Comparison of ENCODE assay signal across 1 cellular context in genomic region chr6:7909323-7910276, GRCh38.
TF ChIP-seq lines count a peak whose summit lies in the region.

No MANE protein-coding gene starts in this region.

TF ChIP-seq in HepG2, 621 proteins besides CTCF, POLR2A, EP300 and RAD21 (continued from another document and continues in another):
- TF ChIP-seq, protein P1, sequence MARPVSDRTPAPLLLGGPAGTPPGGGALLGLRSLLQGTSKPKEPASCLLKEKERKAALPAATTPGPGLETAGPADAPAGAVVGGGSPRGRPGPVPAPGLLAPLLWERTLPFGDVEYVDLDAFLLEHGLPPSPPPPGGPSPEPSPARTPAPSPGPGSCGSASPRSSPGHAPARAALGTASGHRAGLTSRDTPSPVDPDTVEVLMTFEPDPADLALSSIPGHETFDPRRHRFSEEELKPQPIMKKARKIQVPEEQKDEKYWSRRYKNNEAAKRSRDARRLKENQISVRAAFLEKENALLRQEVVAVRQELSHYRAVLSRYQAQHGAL (CRISPR knock-in tag; IDR thresholded peaks at IDR 0.05; ENCODE audit: not compliant biosample characterization) = no peak
- TF ChIP-seq ZNF660 (CRISPR knock-in tag; IDR thresholded peaks at IDR 0.05; ENCODE audit: borderline replicate concordance, low read depth) = no peak
- TF ChIP-seq ZEB1 (IDR thresholded peaks at IDR 0.05; ENCODE audit: insufficient replicate concordance, low read depth) = no peak
- no peak for TF ChIP-seq CENPX (CRISPR knock-in tag; IDR thresholded peaks at IDR 0.05)
- TF ChIP-seq, protein P2, sequence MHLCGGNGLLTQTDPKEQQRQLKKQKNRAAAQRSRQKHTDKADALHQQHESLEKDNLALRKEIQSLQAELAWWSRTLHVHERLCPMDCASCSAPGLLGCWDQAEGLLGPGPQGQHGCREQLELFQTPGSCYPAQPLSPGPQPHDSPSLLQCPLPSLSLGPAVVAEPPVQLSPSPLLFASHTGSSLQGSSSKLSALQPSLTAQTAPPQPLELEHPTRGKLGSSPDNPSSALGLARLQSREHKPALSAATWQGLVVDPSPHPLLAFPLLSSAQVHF (CRISPR knock-in tag; IDR thresholded peaks at IDR 0.05) = peak; percentile 86
- TF ChIP-seq ZIK1 (CRISPR knock-in tag; IDR thresholded peaks at IDR 0.05; ENCODE audit: borderline replicate concordance, low read depth) = peak; percentile 94
- TF ChIP-seq, protein P3, sequence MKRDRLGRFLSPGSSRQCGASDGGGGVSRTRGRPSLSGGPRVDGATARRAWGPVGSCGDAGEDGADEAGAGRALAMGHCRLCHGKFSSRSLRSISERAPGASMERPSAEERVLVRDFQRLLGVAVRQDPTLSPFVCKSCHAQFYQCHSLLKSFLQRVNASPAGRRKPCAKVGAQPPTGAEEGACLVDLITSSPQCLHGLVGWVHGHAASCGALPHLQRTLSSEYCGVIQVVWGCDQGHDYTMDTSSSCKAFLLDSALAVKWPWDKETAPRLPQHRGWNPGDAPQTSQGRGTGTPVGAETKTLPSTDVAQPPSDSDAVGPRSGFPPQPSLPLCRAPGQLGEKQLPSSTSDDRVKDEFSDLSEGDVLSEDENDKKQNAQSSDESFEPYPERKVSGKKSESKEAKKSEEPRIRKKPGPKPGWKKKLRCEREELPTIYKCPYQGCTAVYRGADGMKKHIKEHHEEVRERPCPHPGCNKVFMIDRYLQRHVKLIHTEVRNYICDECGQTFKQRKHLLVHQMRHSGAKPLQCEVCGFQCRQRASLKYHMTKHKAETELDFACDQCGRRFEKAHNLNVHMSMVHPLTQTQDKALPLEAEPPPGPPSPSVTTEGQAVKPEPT (CRISPR knock-in tag; IDR thresholded peaks at IDR 0.05; ENCODE audit: low read depth) = peak; percentile 66; the same call in 1 of the 2 replicates
- TF ChIP-seq RERE (CRISPR knock-in tag; IDR thresholded peaks at IDR 0.05; ENCODE audit: low read depth) = no peak; the same call in 1 of the 2 replicates
- peak; percentile 95 for TF ChIP-seq SAP130 (CRISPR knock-in tag; IDR thresholded peaks at IDR 0.05; ENCODE audit: low read depth)
- no peak; the same call in 1 of the 2 replicates for TF ChIP-seq DNMT1 (CRISPR knock-in tag; IDR thresholded peaks at IDR 0.05)
- TF ChIP-seq NFATC3 (CRISPR knock-in tag; IDR thresholded peaks at IDR 0.05) = peak; percentile 72; the same call in 1 of the 2 replicates
- no peak for TF ChIP-seq JUN (CRISPR knock-in tag; IDR thresholded peaks at IDR 0.05)
- TF ChIP-seq ZNF335 (CRISPR knock-in tag; IDR thresholded peaks at IDR 0.05) = no peak
- peak; percentile 62 for TF ChIP-seq ISL2 (CRISPR knock-in tag; IDR thresholded peaks at IDR 0.05)
- peak; percentile 95 for TF ChIP-seq TMF1 (CRISPR knock-in tag; IDR thresholded peaks at IDR 0.05; ENCODE audit: low read depth)
- no peak for TF ChIP-seq NFYC (CRISPR knock-in tag; IDR thresholded peaks at IDR 0.05)
- no peak; the same call in 1 of the 2 replicates for TF ChIP-seq ZBTB20 (CRISPR knock-in tag; IDR thresholded peaks at IDR 0.05; ENCODE audit: borderline replicate concordance, low read depth)
- TF ChIP-seq ZMAT5 (CRISPR knock-in tag; IDR thresholded peaks at IDR 0.05; ENCODE audit: borderline replicate concordance, low read depth) = no peak
- TF ChIP-seq, protein P4, sequence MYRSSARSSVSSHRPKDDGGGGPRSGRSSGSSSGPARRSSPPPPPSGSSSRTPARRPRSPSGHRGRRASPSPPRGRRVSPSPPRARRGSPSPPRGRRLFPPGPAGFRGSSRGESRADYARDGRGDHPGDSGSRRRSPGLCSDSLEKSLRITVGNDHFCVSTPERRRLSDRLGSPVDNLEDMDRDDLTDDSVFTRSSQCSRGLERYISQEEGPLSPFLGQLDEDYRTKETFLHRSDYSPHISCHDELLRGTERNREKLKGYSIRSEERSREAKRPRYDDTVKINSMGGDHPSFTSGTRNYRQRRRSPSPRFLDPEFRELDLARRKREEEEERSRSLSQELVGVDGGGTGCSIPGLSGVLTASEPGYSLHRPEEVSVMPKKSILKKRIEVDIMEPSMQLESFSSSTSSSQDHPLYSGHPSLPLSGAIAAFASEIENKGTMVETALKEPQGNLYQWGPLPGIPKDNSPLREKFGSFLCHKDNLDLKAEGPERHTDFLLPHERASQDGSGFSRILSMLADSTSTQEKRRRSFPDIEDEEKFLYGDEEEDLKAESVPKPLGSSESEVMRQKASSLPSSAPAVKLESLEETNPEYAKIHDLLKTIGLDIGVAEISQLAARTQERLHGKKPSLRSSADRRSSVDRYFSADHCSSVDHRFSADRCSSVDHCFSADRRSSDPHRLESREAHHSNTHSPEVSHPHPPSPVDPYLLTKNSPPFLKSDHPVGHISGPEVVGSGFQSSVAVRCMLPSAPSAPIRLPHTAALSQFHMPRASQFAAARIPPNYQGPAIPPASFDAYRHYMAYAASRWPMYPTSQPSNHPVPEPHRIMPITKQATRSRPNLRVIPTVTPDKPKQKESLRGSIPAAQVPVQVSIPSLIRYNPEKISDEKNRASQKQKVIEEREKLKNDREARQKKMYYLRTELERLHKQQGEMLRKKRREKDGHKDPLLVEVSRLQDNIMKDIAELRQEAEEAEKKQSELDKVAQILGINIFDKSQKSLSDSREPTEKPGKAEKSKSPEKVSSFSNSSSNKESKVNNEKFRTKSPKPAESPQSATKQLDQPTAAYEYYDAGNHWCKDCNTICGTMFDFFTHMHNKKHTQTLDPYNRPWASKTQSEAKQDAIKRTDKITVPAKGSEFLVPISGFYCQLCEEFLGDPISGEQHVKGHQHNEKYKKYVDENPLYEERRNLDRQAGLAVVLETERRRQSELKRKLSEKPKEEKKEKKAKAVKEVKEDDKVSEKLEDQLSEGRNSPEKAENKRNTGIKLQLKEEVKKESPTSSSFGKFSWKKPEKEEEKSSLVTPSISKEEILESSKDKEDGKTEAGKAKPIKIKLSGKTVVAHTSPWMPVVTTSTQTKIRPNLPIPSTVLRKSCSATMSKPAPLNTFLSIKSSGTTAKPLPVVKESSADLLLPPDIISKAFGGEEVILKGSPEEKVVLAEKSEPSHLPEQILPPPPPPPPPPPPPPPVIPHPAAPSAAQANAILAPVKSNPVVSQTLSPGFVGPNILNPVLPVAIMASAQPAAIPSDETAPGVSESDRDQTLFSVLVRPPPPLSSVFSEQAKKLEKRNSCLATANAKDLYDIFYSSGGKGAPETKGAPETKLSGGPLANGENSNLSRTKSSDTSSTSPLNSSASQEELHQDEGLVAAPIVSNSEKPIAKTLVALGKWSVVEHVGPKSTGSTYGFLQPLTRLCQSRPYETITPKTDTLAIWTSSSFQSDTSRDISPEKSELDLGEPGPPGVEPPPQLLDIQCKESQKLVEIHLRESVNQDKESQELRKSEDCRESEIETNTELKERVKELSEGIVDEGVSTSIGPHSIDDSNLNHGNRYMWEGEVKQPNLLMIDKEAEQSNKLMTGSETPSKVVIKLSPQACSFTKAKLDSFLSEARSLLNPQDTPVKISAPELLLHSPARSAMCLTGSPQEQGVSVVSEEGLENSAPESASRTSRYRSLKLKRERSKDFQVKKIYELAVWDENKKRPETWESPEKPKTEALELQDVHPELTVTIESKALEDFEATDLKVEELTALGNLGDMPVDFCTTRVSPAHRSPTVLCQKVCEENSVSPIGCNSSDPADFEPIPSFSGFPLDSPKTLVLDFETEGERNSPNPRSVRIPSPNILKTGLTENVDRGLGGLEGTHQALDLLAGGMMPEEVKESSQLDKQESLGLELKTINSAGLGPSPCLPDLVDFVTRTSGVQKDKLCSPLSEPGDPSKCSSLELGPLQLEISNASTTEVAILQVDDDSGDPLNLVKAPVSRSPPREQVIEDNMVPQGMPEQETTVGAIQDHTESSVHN (CRISPR knock-in tag; IDR thresholded peaks at IDR 0.05) = no peak
- peak; percentile 79 for TF ChIP-seq HDAC2 (CRISPR knock-in tag; IDR thresholded peaks at IDR 0.05)
- TF ChIP-seq FOSL2 (CRISPR knock-in tag; IDR thresholded peaks at IDR 0.05) = peak; percentile 38; the same call in 1 of the 2 replicates
- peak; percentile 92; the same call in 1 of the 2 replicates for TF ChIP-seq ZNF878 (CRISPR knock-in tag; IDR thresholded peaks at IDR 0.05)
- no peak for TF ChIP-seq SCMH1 (CRISPR knock-in tag; IDR thresholded peaks at IDR 0.05; ENCODE audit: borderline replicate concordance)
- peak; percentile 82 for TF ChIP-seq ZNF792 (CRISPR knock-in tag; IDR thresholded peaks at IDR 0.05)
- TF ChIP-seq PAWR (CRISPR knock-in tag; IDR thresholded peaks at IDR 0.05; ENCODE audit: borderline replicate concordance) = no peak
- TF ChIP-seq, protein P5, sequence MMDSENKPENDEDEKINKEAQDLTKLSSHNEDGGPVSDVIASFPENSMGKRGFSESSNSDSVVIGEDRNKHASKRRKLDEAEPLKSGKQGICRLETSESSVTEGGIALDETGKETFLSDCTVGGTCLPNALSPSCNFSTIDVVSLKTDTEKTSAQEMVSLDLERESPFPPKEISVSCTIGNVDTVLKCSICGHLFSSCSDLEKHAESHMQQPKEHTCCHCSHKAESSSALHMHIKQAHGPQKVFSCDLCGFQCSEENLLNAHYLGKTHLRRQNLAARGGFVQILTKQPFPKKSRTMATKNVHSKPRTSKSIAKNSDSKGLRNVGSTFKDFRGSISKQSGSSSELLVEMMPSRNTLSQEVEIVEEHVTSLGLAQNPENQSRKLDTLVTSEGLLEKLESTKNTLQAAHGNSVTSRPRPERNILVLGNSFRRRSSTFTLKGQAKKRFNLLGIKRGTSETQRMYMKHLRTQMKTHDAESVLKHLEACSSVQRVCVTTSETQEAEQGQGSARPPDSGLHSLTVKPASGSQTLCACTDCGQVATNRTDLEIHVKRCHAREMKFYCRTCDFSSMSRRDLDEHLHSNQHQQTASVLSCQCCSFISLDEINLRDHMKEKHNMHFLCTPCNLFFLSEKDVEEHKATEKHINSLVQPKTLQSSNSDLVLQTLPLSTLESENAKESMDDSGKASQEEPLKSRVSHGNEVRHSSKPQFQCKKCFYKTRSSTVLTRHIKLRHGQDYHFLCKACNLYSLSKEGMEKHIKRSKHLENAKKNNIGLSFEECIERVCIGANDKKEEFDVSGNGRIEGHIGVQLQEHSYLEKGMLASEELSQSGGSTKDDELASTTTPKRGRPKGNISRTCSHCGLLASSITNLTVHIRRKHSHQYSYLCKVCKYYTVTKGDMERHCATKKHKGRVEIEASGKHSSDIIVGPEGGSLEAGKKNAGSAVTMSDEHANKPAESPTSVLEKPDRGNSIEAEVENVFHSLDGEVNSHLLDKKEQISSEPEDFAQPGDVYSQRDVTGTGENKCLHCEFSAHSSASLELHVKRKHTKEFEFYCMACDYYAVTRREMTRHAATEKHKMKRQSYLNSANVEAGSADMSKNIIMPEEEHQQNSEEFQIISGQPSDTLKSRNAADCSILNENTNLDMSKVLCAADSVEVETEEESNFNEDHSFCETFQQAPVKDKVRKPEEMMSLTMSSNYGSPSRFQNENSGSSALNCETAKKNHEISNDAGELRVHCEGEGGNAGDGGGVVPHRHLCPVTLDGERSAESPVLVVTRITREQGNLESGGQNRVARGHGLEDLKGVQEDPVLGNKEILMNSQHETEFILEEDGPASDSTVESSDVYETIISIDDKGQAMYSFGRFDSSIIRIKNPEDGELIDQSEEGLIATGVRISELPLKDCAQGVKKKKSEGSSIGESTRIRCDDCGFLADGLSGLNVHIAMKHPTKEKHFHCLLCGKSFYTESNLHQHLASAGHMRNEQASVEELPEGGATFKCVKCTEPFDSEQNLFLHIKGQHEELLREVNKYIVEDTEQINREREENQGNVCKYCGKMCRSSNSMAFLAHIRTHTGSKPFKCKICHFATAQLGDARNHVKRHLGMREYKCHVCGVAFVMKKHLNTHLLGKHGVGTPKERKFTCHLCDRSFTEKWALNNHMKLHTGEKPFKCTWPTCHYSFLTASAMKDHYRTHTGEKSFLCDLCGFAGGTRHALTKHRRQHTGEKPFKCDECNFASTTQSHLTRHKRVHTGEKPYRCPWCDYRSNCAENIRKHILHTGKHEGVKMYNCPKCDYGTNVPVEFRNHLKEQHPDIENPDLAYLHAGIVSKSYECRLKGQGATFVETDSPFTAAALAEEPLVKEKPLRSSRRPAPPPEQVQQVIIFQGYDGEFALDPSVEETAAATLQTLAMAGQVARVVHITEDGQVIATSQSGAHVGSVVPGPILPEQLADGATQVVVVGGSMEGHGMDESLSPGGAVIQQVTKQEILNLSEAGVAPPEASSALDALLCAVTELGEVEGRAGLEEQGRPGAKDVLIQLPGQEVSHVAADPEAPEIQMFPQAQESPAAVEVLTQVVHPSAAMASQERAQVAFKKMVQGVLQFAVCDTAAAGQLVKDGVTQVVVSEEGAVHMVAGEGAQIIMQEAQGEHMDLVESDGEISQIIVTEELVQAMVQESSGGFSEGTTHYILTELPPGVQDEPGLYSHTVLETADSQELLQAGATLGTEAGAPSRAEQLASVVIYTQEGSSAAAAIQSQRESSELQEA (CRISPR knock-in tag; IDR thresholded peaks at IDR 0.05; ENCODE audit: not compliant biosample characterization) = peak; percentile 95
